ENCODE assay signal across 1 cellular context in the genomic region with DNA sequence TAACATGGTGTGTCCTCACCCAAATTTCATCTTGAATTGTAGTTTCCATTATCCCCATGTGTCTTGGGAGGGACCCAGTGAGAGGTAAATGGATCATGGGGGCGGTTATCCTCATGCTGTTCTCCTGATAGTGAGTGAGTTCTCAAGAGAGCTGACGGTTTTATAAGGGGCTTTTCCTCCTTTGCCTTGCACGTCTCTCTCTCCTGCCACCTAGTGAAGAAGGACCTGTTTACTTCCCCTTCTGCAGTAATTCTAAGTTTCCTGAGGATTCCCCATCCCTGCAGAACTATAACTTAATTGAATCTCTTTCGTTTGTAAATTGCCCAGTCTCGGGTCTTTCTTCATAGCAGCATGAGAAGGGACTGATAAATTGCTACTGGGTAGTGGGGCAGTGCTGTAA.
TF ChIP-seq lines count a peak whose summit lies in the region.

No MANE protein-coding gene starts in this region.

TF ChIP-seq in H1, 55 proteins besides CTCF, POLR2A, EP300 and RAD21:
- TF ChIP-seq CTBP2 (IDR thresholded peaks at IDR 0.05; ENCODE audit: borderline replicate concordance, insufficient read depth, insufficient read length, low read length): no peak
- no peak for TF ChIP-seq BACH1 (IDR thresholded peaks at IDR 0.05; ENCODE audit: low read length)
- no peak for TF ChIP-seq HDAC2 (IDR thresholded peaks at IDR 0.05; ENCODE audit: borderline replicate concordance in 1 of 2, low read depth in 2 of 2, low read length in 2 of 2)
- TF ChIP-seq RBBP5 (IDR thresholded peaks at IDR 0.05; ENCODE audit: borderline replicate concordance, low read depth, low read length): no peak
- no peak for TF ChIP-seq CEBPB (IDR thresholded peaks at IDR 0.05; ENCODE audit: low read depth, low read length)
- no peak for TF ChIP-seq ATF3 (IDR thresholded peaks at IDR 0.05; ENCODE audit: insufficient read depth, low read depth, low read length)
- no peak for TF ChIP-seq NANOG (IDR thresholded peaks at IDR 0.05; ENCODE audit: insufficient read depth, low read depth, low read length, poor library complexity, severe bottlenecking)
TF ChIP-seq in H1: peak in this region for 0.
